In genomic region chr14:68791078-68791983, GRCh38 we compare ENCODE assay signal across 8 cellular contexts. TPM values are rescaled to one million over a fixed set of nuclear protein-coding genes. Genes with fewer than 3 reads are reported as not detected.
DNase-seq lines count a peak whose midpoint lies in the region; ATAC-seq and TF ChIP-seq lines count a peak whose summit lies in the region.

No MANE protein-coding gene starts in this region.

- H3K27ac Mint-ChIP-seq in activated CD8-positive, alpha-beta T cell treated with anti-CD3 and anti-CD28 coated beads for 36 hours = peak overlapping the region; percentile 100

- peak overlapping the region; percentile 88 for H3K4me3 Mint-ChIP-seq in activated CD8-positive, alpha-beta T cell treated with anti-CD3 and anti-CD28 coated beads for 36 hours

- TF ChIP-seq CTCF in activated CD8-positive, alpha-beta T cell treated with anti-CD3 and anti-CD28 coated beads for 36 hours (IDR thresholded peaks at IDR 0.05) = no peak

- H3K9me3 Mint-ChIP-seq in activated CD8-positive, alpha-beta T cell treated with anti-CD3 and anti-CD28 coated beads for 36 hours = no peaks in the 10 kb centered on the region

- CTCF ChIA-PET in activated CD8-positive, alpha-beta T cell treated with anti-CD3 and anti-CD28 coated beads for 36 hours (lab: Charles Lee) = interaction anchor here (1.2 to 16.7 kb wide), 8 partner anchors 11 to 541 kb away, joined by 3 to 268 read pairs (median 24); no protein-coding TSS in a partner anchor

- peaks cover 42% of the 10 kb centered on the region for H3K4me1 Mint-ChIP-seq in activated CD8-positive, alpha-beta T cell treated with anti-CD3 and anti-CD28 coated beads for 36 hours (ENCODE audit: low read depth)

- POLR2A ChIA-PET in activated CD8-positive, alpha-beta T cell treated with anti-CD3 and anti-CD28 coated beads for 36 hours (lab: Charles Lee) = interaction anchor here (0.6 to 9.4 kb wide), 15 partner anchors 9 to 541 kb away, joined by 3 to 207 read pairs (median 5); no protein-coding TSS in a partner anchor

- H3K27me3 Mint-ChIP-seq in activated CD8-positive, alpha-beta T cell treated with anti-CD3 and anti-CD28 coated beads for 36 hours = no peaks in the 10 kb centered on the region

- DNase-seq in cardiac septum (ENCODE audit: low spot score) (peak; percentile 73), Right ventricle myocardium inferior (ENCODE audit: missing footprints) (no peak), glomerular visceral epithelial cell (ENCODE audit: extremely low spot score) (peak; percentile 58), retina (peak; percentile 47)
- DNase-seq in activated CD8-positive, alpha-beta T cell treated with anti-CD3 and anti-CD28 coated beads for 36 hours = peak; percentile 69

- H3K36me3 Mint-ChIP-seq in activated CD8-positive, alpha-beta T cell treated with anti-CD3 and anti-CD28 coated beads for 36 hours (ENCODE audit: low read depth) = peaks cover 62% of the 10 kb centered on the region

- intact Hi-C loops in cardiac septum (cut with DNase I) (loop anchor here (2.0 to 5.0 kb wide), 3 partner anchors 124 to 543 kb away; no protein-coding TSS in a partner anchor), Right ventricle myocardium inferior (cut with DNase I) (loop anchor here (1.0 to 10.0 kb wide), 5 partner anchors 109 to 399 kb away; no protein-coding TSS in a partner anchor)
- intact Hi-C loops in activated CD8-positive, alpha-beta T cell treated with anti-CD3 and anti-CD28 coated beads for 36 hours (cut with micrococcal nuclease) = loop anchor here (5.0 kb wide), 1 partner anchor 109 kb away; no protein-coding TSS in a partner anchor

- ATAC-seq in Right ventricle myocardium inferior = no peak
- ATAC-seq in activated CD8-positive, alpha-beta T cell treated with anti-CD3 and anti-CD28 coated beads for 36 hours = no peak
- no peak for ATAC-seq in HG02852 (IDR thresholded peaks at IDR 0.05; ENCODE audit: unreplicated experiment)
- no peak for ATAC-seq in HG03139 (IDR thresholded peaks at IDR 0.05; ENCODE audit: unreplicated experiment)
- no peak for ATAC-seq in HG02973 (IDR thresholded peaks at IDR 0.05; ENCODE audit: unreplicated experiment)

RNA-seq across cellular contexts. Expression of gene ZFP36L1, which starts 1.5 kb away (rescaled TPM):
- total RNA-seq in cardiac septum (69.2 TPM), Right ventricle myocardium inferior (46.6 TPM)
- 10 to 100 TPM; 57.4 to 60.6 TPM for total RNA-seq in activated CD8-positive, alpha-beta T cell treated with anti-CD3 and anti-CD28 coated beads for 36 hours
